Comparison of ENCODE assay signal across 8 cellular contexts in the genomic region with DNA sequence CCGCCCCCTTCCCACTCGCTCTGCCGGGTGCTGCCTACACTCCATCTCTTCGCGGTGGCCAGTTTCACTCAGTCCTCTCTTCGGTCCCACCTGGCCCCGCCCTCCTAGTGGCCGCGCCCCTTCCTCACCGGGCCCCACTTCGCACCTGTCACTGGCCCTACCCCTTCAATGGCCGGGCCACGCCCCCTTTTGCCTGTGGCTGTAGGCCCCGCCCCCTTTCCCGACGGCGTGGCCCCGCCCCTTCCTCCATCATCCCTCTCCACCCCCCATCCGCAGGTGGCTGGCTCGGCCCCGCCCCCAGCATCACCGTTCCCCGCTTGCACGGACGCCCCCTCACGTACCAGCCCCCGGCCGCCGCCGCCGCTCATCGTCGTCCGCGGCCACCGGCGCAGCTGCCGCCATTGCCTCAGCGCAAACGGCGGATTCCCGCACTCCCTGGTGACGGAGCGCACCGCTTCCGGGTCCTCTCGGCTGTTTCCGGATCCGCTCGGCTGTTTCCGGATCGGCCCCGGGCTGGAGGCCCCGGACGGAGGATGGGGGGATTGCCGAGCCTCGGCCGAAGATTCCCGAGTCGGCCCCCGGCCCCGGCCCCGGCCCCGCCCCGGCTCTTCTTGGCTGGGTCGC. TPM values are rescaled to one million over a fixed set of nuclear protein-coding genes. Genes with fewer than 3 reads are reported as not detected.
DNase-seq lines count a peak whose midpoint lies in the region; ATAC-seq, FAIRE-seq and TF ChIP-seq lines count a peak whose summit lies in the region.

A gene with protein sequence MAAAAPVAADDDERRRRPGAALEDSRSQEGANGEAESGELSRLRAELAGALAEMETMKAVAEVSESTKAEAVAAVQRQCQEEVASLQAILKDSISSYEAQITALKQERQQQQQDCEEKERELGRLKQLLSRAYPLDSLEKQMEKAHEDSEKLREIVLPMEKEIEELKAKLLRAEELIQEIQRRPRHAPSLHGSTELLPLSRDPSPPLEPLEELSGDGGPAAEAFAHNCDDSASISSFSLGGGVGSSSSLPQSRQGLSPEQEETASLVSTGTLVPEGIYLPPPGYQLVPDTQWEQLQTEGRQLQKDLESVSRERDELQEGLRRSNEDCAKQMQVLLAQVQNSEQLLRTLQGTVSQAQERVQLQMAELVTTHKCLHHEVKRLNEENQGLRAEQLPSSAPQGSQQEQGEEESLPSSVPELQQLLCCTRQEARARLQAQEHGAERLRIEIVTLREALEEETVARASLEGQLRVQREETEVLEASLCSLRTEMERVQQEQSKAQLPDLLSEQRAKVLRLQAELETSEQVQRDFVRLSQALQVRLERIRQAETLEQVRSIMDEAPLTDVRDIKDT (minus strand): TSS at position 477 of the 624 bp plus-strand sequence. CDS start 75 bp downstream, at position 402.

- TF ChIP-seq CTCF in A549 (IDR thresholded peaks at IDR 0.05) (no peak), VCaP (conservative IDR thresholded peaks at IDR 0.05) (no peak), MCF 10A (IDR thresholded peaks at IDR 0.05; ENCODE audit: unreplicated experiment) (no peak)

- no peak for FAIRE-seq in A549 (lab: Jason Lieb, UNC)

- CTCF ChIA-PET in A549 (lab: Yijun Ruan, JAX) (interaction anchor here (1.6 to 13.3 kb wide), 3 partner anchors 17 to 22 kb away, joined by 4 to 92 read pairs (median 12); no protein-coding TSS in a partner anchor), MCF 10A (lab: Yijun Ruan, JAX) (interaction anchor here (1.5 kb wide), 1 partner anchor 22 kb away, joined by 6 read pairs; no protein-coding TSS in a partner anchor)

- peak within 1 kb of the TSS; percentile 76 for H3K27ac Mint-ChIP-seq in MCF 10A (ENCODE audit: low read depth, unreplicated experiment)

- H3K9ac ChIP-seq in iPS-18a (ENCODE audit: low read length): peak within 1 kb of the TSS; percentile 95
- H3K9ac ChIP-seq in skeletal muscle tissue (ENCODE audit: low read depth in 1 of 3, low read length in 3 of 3): peak within 1 kb of the TSS; percentile 91 to 97 (median 93)

- ATAC-seq in A549: peak; percentile 89 to 94
- peak; percentile 66 for ATAC-seq in GM18867 (IDR thresholded peaks at IDR 0.05; ENCODE audit: unreplicated experiment)
- ATAC-seq in HG03103 (IDR thresholded peaks at IDR 0.05; ENCODE audit: low read depth, unreplicated experiment): peak; percentile 42

- H3K4me2 ChIP-seq in A549: peak within 1 kb of the TSS; percentile 82

- WGBS in A549 (ENCODE audit: missing lambda C conversion rate): 0% methylated on average over 4 of the region's 66 CpGs

- no peak for TF ChIP-seq RAD21 in A549 (conservative IDR thresholded peaks at IDR 0.05 in 1 of 2, IDR thresholded peaks at IDR 0.05 in 1 of 2)

- no peaks in the 10 kb centered on the region for H3K27me3 ChIP-seq in iPS-18a (ENCODE audit: control insufficient read depth, insufficient read depth, low read length)
- H3K27me3 ChIP-seq in skeletal muscle tissue (ENCODE audit: control insufficient read depth in 3 of 3, insufficient read depth in 3 of 3, low read length in 3 of 3): no peaks in the 10 kb centered on the region

- intact Hi-C loops in MCF 10A (cut with micrococcal nuclease): loop anchor here (1.0 kb wide), 1 partner anchor 20 kb away; no protein-coding TSS in a partner anchor

- peak within 1 kb of the TSS; percentile 85 for H3K4me3 Mint-ChIP-seq in MCF 10A (ENCODE audit: unreplicated experiment)

- TF ChIP-seq EP300 in A549 (IDR thresholded peaks at IDR 0.05): no peak

- POLR2A ChIA-PET in A549 (lab: Yijun Ruan, JAX): interaction anchor here (0.6 to 1.6 kb wide), 8 partner anchors 10 to 1074 kb away, joined by 3 to 6 read pairs (median 4); a partner anchor contains a TSS
- POLR2A ChIA-PET in MCF 10A (lab: Yijun Ruan, JAX): interaction anchor here (0.7 to 4.0 kb wide), 9 partner anchors 13 to 102 kb away, joined by 3 to 27 read pairs (median 16); a partner anchor contains a TSS

- no peaks in the 10 kb centered on the region for H3K9me3 ChIP-seq in A549
- H3K9me3 ChIP-seq in iPS-18a (ENCODE audit: control insufficient read depth, low read depth, low read length): no peaks in the 10 kb centered on the region
- H3K9me3 ChIP-seq in skeletal muscle tissue (ENCODE audit: control insufficient read depth in 3 of 3, low read length in 3 of 3): no peaks in the 10 kb centered on the region

- no peaks in the 10 kb centered on the region for H3K27me3 Mint-ChIP-seq in MCF 10A (ENCODE audit: insufficient read depth, unreplicated experiment)

- DNase-seq in A549 (ENCODE audit: low read depth in 1 of 2, low spot score in 1 of 2) (peak; percentile 89 to 97), NCI-H2171 (lab: John Stamatoyannopoulos, UW) (peak; percentile 94), MCF 10A (ENCODE audit: unreplicated experiment) (peak; percentile 95)

- no peaks in the 10 kb centered on the region for H3K36me3 Mint-ChIP-seq in MCF 10A (ENCODE audit: insufficient read depth, unreplicated experiment)

- H3K27ac ChIP-seq in A549 (peak within 1 kb of the TSS; percentile 93), VCaP (peak within 1 kb of the TSS; percentile 87), iPS-18a (ENCODE audit: low read length) (peak within 1 kb of the TSS; percentile 61), skeletal muscle tissue (ENCODE audit: low read depth, low read length) (peak within 1 kb of the TSS; percentile 92)

- no peaks in the 10 kb centered on the region for H3K36me3 ChIP-seq in iPS-18a (ENCODE audit: control insufficient read depth, low read depth, low read length)
- H3K36me3 ChIP-seq in skeletal muscle tissue (ENCODE audit: control insufficient read depth in 3 of 3, insufficient read depth in 3 of 3, low read length in 3 of 3): peaks cover 3% of the 10 kb centered on the region in 3 donors

- no TSS peak for BruUV-seq in MCF 10A (replicated peaks; lab: Mats Ljungman, UMichigan)

- TF ChIP-seq POLR2A in A549 (IDR thresholded peaks at IDR 0.05; ENCODE audit: low read length): 0 out of 2 replicates have a peak, but pooled peaks have one; percentile 10

- H3K4me3 ChIP-seq in A549: peak within 1 kb of the TSS; percentile 60
- H3K4me3 ChIP-seq in iPS-18a (ENCODE audit: low read length): peak within 1 kb of the TSS; percentile 75
- H3K4me3 ChIP-seq in skeletal muscle tissue (ENCODE audit: low read length in 3 of 3): peak within 1 kb of the TSS; percentile 87 to 88 (median 88)

- H3K9me3 Mint-ChIP-seq in MCF 10A (ENCODE audit: unreplicated experiment): no peaks in the 10 kb centered on the region

- H3K4me1 Mint-ChIP-seq in MCF 10A (ENCODE audit: insufficient read depth, unreplicated experiment): peaks cover 15% of the 10 kb centered on the region

- H3K4me1 ChIP-seq in A549 (peaks cover 10% of the 10 kb centered on the region; the same call in 2 of the 3 replicates), iPS-18a (ENCODE audit: control insufficient read depth, low read depth, low read length) (peaks cover 5% of the 10 kb centered on the region), skeletal muscle tissue (ENCODE audit: control insufficient read depth in 3 of 3, insufficient read depth in 3 of 3, low read length in 3 of 3) (peaks cover 7 to 13% (median 8%) of the 10 kb centered on the region in 3 donors)

TF ChIP-seq in A549, 52 proteins besides CTCF, POLR2A, EP300 and RAD21:
- no peak for TF ChIP-seq CBX8 (IDR thresholded peaks at IDR 0.05)
- TF ChIP-seq, protein P1, sequence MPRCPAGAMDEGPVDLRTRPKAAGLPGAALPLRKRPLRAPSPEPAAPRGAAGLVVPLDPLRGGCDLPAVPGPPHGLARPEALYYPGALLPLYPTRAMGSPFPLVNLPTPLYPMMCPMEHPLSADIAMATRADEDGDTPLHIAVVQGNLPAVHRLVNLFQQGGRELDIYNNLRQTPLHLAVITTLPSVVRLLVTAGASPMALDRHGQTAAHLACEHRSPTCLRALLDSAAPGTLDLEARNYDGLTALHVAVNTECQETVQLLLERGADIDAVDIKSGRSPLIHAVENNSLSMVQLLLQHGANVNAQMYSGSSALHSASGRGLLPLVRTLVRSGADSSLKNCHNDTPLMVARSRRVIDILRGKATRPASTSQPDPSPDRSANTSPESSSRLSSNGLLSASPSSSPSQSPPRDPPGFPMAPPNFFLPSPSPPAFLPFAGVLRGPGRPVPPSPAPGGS (IDR thresholded peaks at IDR 0.05): no peak
- TF ChIP-seq, protein P2, sequence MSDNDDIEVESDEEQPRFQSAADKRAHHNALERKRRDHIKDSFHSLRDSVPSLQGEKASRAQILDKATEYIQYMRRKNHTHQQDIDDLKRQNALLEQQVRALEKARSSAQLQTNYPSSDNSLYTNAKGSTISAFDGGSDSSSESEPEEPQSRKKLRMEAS (IDR thresholded peaks at IDR 0.05): peak; percentile 34; the same call in 1 of the 2 replicates
TF ChIP-seq in A549: peak in this region for 1.

RNA-seq across cellular contexts. Expression of the gene that starts here (rescaled TPM):
- 5.4 and 6.0 TPM in 2 replicates for polyA plus RNA-seq in A549 (2011; rRNA removed)
- polyA plus RNA-seq in A549 (2012; cell fraction: cytosol; rRNA removed): 17.4 and 18.5 TPM in 2 replicates
- 23.7 and 29.7 TPM in 2 replicates for polyA plus RNA-seq in A549 (2012; cell fraction: nucleus; rRNA removed)
- 13.7 to 15.6 TPM (median 14.5 TPM) in 3 replicates for polyA plus RNA-seq in A549 (2017; fragmentation: RNase III; extraction: RNeasy Plus Mini Kit Qiagen cat#74134 plus additional on column Dnase treatment)
- polyA minus RNA-seq in A549 (2011; rRNA and poly(A)+ RNA removed): 2.0 and 2.9 TPM in 2 replicates
- 10.7 and 17.8 TPM in 2 replicates for total RNA-seq in MCF 10A (2022)
- total RNA-seq in skeletal muscle tissue: 11.0 TPM

Comparison
In these comparisons a context has a peak if more than half of its experiments do, and no peak if none do; other contexts are left out.
1. Peak in every context shown above with its lines: DNase-seq, ATAC-seq, H3K4me3 ChIP-seq and H3K27ac ChIP-seq.